Comparison of ENCODE assay signal across 17 cellular contexts in genomic region chr7:33790746-33791145, GRCh38.
"Had no signal": no experiment of that assay in that cellular context is flagged by ENCODE, and none has a peak within 500 bp of the region (broad histone marks: within the 10 kb centered on the region; RNA-seq: fewer than 3 reads in every experiment).

No MANE protein-coding gene starts in this region.

- ATAC-seq: stimulated activated naive CD8-positive, alpha-beta T cell treated with anti-CD3 and anti-CD28 coated beads, Interleukin-15, Interleukin-2, amounts not matched to agents 100 U/mL and 50 U/mL, for 24 hours had no signal

- H3K4me1 Mint-ChIP-seq: activated B cell treated with CpG ODN at 0.5 μM for 24 hours had no signal

- H3K4me1 ChIP-seq: esophagus squamous epithelium, prostate gland, right atrium auricular region had no signal

- H3K27ac Mint-ChIP-seq: activated B cell treated with CpG ODN at 0.5 μM for 24 hours; activated CD4-positive, alpha-beta memory T cell treated with anti-CD3 and anti-CD28 coated beads for 36 hours; activated naive CD8-positive, alpha-beta T cell; activated T-helper 1 cell treated with anti-CD3 and anti-CD28 coated beads, Interleukin-12 subunit alpha, Interleukin-12 subunit beta, Interleukin-2, Interleukin-4 antibody, amounts not matched to agents 30 ng/mL and 10 ng/mL and 1 ng/mL, durations not matched to agents 14 hours and 24 hours and 36 hours had no signal

- H3K27ac ChIP-seq: esophagus squamous epithelium, prostate gland, right atrium auricular region, tibial artery had no signal

- H3K9me3 Mint-ChIP-seq: activated B cell treated with CpG ODN at 0.5 μM for 24 hours; activated CD4-positive, alpha-beta memory T cell treated with anti-CD3 and anti-CD28 coated beads for 36 hours; activated T-helper 1 cell treated with anti-CD3 and anti-CD28 coated beads, Interleukin-12 subunit alpha, Interleukin-12 subunit beta, Interleukin-2, Interleukin-4 antibody, amounts not matched to agents 30 ng/mL and 10 ng/mL and 1 ng/mL, durations not matched to agents 14 hours and 24 hours and 36 hours had no signal

- H3K9me3 ChIP-seq: esophagus squamous epithelium, prostate gland, right atrium auricular region, tibial artery had no signal

- H3K27me3 ChIP-seq: esophagus squamous epithelium, right atrium auricular region, tibial artery had no signal

- H3K4me3 ChIP-seq: esophagus squamous epithelium, prostate gland, right atrium auricular region, tibial artery had no signal

- H3K36me3 ChIP-seq: esophagus squamous epithelium, prostate gland, right atrium auricular region, tibial artery had no signal

- DNase-seq: activated B cell treated with CpG ODN at 0.5 μM for 24 hours; activated CD4-positive, alpha-beta memory T cell treated with anti-CD3 and anti-CD28 coated beads for 36 hours; activated CD4-positive, alpha-beta T cell treated with anti-CD3 and anti-CD28 coated beads for 4 hours; activated gamma-delta T cell treated with Interleukin-2 at 50 U/mL for 16 hours; activated T-cell treated with anti-CD3 and anti-CD28 coated beads for 4 hours; dermis blood vessel endothelial cell; effector memory CD4-positive, alpha-beta T cell; esophagus squamous epithelium; midbrain; stimulated activated CD4-positive, alpha-beta T cell treated with anti-CD3 and anti-CD28 coated beads, Interleukin-2, amount 100 ng/mL, for 24 hours; stimulated activated naive CD8-positive, alpha-beta T cell treated with anti-CD3 and anti-CD28 coated beads, Interleukin-15, Interleukin-2, amounts not matched to agents 100 U/mL and 50 U/mL, for 24 hours; substantia nigra; tibial artery had no signal

- H3K36me3 Mint-ChIP-seq: activated CD4-positive, alpha-beta memory T cell treated with anti-CD3 and anti-CD28 coated beads for 36 hours; activated naive CD8-positive, alpha-beta T cell had no signal

- H3K4me3 Mint-ChIP-seq: activated B cell treated with CpG ODN at 0.5 μM for 24 hours; activated CD4-positive, alpha-beta memory T cell treated with anti-CD3 and anti-CD28 coated beads for 36 hours; activated naive CD8-positive, alpha-beta T cell; activated T-helper 1 cell treated with anti-CD3 and anti-CD28 coated beads, Interleukin-12 subunit alpha, Interleukin-12 subunit beta, Interleukin-2, Interleukin-4 antibody, amounts not matched to agents 30 ng/mL and 10 ng/mL and 1 ng/mL, durations not matched to agents 14 hours and 24 hours and 36 hours had no signal

- H3K27me3 Mint-ChIP-seq: activated B cell treated with CpG ODN at 0.5 μM for 24 hours; activated CD4-positive, alpha-beta memory T cell treated with anti-CD3 and anti-CD28 coated beads for 36 hours; activated naive CD8-positive, alpha-beta T cell had no signal
